ENCODE assay signal across 26 cellular contexts in the genomic region with DNA sequence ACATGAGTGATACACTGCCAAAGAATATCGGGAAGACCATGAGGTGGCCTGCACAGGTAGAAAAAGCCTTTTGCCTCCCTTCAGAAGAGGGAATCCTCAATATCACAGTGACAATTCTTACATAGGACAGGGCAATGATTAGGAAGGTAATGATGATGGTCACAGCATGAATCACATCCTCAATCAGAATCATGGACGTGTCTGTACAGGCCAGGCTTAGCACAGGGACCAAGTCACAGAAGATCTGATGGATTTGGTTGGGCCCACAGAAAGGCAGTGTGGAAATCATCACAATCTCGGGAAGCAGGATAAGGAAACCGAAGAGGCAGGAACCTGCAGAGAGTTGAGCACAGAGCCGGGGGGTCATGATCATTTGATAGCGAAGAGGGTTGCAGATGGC. TPM values are rescaled to one million over a fixed set of nuclear protein-coding genes. Genes with fewer than 3 reads are reported as not detected.
"Had no signal": no experiment of that assay in that cellular context is flagged by ENCODE, and none has a peak within 500 bp of the region (broad histone marks: within the 10 kb centered on the region; RNA-seq: fewer than 3 reads in every experiment).

No MANE protein-coding gene starts in this region.

- ATAC-seq: Panc1, PC-3, Right ventricle myocardium inferior, SK-N-SH treated with all-trans-retinoic acid at 6 μM for 48 hours had no signal

- H3K27ac ChIP-seq: HL-60, SJCRH30 had no signal

- H3K4me1 Mint-ChIP-seq: IgD-negative memory B cell had no signal

- DNase-seq: Kasumi-1, KBM-7, MV-4-11, NCI-H1048, NCI-H1105, NCI-H1417, NCI-H1436 treated with DMSO at 0.1 percent for 48 hours, NCI-H1694, NCI-H187 treated with DMSO at 0.1 percent for 48 hours, NCI-H2029 treated with DMSO at 0.1 percent for 48 hours, NCI-H2171 treated with DMSO at 0.1 percent for 48 hours, NCI-H2227 treated with DMSO at 0.1 percent for 48 hours, NCI-H524, NCI-H526 treated with DMSO at 0.1 percent for 48 hours, NCI-H748 treated with DMSO at 0.1 percent for 48 hours, PC-3, SHP77 treated with DMSO at 0.1 percent for 48 hours, SJCRH30 had no signal

- H3K4me3 ChIP-seq: SJCRH30 had no signal

- H3K9me3 Mint-ChIP-seq: IgD-negative memory B cell had no signal

- H3K4me1 ChIP-seq: SJCRH30 had no signal

- H3K36me3 ChIP-seq: SJCRH30 had no signal

- H3K4me3 Mint-ChIP-seq: IgD-negative memory B cell had no signal

- H3K9me3 ChIP-seq: SJCRH30 had no signal

- FAIRE-seq: HTR-8/SVneo had no signal

- H3K27me3 ChIP-seq: SJCRH30 had no signal

RNA-seq across cellular contexts. Expression of gene OR6K3, which starts 3.2 kb away (rescaled TPM):
- total RNA-seq: M059J, NCI-H460, PC-3, Right ventricle myocardium inferior, SJCRH30 had no signal
- polyA plus RNA-seq: IgD-negative memory B cell had no signal

RNA-seq across cellular contexts. Expression of gene OR6K2, which starts 16.9 kb away (rescaled TPM):
- total RNA-seq: M059J, NCI-H460, PC-3, Right ventricle myocardium inferior, SJCRH30 had no signal
- polyA plus RNA-seq: IgD-negative memory B cell had no signal

RNA-seq across cellular contexts. Expression of gene SPTA1, which starts 30.8 kb away (rescaled TPM):
- total RNA-seq: PC-3, SJCRH30 had no signal
- polyA plus RNA-seq: IgD-negative memory B cell had no signal

RNA-seq across cellular contexts. Expression of gene OR6K6, which starts 37.2 kb away (rescaled TPM):
- total RNA-seq: M059J, NCI-H460, PC-3, Right ventricle myocardium inferior, SJCRH30 had no signal
- polyA plus RNA-seq: IgD-negative memory B cell had no signal

RNA-seq across cellular contexts. Expression of gene OR6N1, which starts 54.7 kb away (rescaled TPM):
- total RNA-seq: M059J, NCI-H460, PC-3, Right ventricle myocardium inferior, SJCRH30 had no signal
- polyA plus RNA-seq: IgD-negative memory B cell had no signal
